In the genomic region with DNA sequence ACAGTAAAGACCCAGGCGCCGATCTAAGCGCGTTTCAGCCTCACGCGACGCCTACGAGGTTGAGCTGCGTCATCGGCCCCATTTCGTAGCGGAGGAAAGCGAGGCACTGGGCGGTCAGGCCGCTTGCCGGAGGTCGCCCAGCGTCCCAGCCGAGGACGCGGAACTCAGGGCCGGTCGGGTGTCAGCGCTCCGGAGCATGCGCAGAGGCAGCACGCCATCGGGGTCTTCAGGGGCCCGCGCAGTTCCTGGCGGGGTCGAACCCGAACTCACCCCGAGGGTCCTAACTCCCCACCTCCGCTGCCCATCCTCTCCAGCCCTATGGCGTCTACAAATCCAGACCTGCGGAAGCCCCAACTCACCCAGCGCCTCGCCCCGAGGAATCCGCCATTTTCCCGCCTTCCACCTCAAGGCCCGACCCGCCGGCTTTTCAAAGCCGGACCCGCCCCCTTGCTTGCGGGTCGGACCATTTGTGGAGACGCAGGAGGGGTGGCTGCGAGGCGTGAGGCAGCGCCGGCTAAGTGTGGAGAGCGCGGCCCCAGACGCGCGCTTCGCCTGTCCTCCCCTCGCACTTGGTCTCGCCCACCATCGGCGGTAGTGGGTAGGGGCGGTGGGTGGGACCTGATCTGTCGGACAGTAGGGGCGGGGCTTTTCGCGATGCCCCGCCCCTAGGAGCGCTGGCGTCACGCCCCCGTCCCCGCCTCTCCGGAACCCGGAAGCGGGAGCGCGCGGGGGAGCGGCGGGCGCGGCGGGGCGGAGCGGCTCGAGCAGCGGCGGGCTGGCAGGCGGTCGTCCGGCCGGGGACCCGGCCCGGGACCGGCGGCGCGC, we compare ENCODE assay signal across 8 cellular contexts. TPM values are rescaled to one million over a fixed set of nuclear protein-coding genes. Genes with fewer than 3 reads are reported as not detected.
DNase-seq lines count a peak whose midpoint lies in the region; ATAC-seq and TF ChIP-seq lines count a peak whose summit lies in the region.

A gene with protein sequence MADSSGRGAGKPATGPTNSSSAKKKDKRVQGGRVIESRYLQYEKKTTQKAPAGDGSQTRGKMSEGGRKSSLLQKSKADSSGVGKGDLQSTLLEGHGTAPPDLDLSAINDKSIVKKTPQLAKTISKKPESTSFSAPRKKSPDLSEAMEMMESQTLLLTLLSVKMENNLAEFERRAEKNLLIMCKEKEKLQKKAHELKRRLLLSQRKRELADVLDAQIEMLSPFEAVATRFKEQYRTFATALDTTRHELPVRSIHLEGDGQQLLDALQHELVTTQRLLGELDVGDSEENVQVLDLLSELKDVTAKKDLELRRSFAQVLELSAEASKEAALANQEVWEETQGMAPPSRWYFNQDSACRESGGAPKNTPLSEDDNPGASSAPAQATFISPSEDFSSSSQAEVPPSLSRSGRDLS (minus strand): TSS at position 418 of the 825 bp plus-strand sequence. CDS start 30 bp downstream, at position 388.
MYO9B (plus strand) TSS at position 743 of the 825 bp plus-strand sequence. CDS start 25,941 bp downstream, outside the sequence.

- H3K4me3 ChIP-seq in lower lobe of right lung: peak within 1 kb of the TSS; percentile 76

- peaks cover 47% of the 10 kb centered on the region for H3K4me1 ChIP-seq in lower lobe of right lung

- DNase-seq in CMK (ENCODE audit: low read depth) (peak; percentile 99), GM20000 (ENCODE audit: low spot score) (peak; percentile 98), HT-29 (ENCODE audit: low spot score) (peak; percentile 96), lower lobe of right lung (peak; percentile 99)
- peak; percentile 99 for DNase-seq in NK-92 treated with Interleukin-12 subunit alpha and Interleukin-12 subunit beta, amount 100 ng/mL, for 24 hours (lab: John Stamatoyannopoulos, UW)
- peak; percentile 98 for DNase-seq in activated CD8-positive, alpha-beta memory T cell treated with anti-CD3 and anti-CD28 coated beads for 1 hour (ENCODE audit: extremely low read depth in 1 of 2, low read depth in 1 of 2)
- peak; percentile 99 for DNase-seq in effector CD4-positive, alpha-beta T cell
- peak; percentile 96 to 99 (median 99) for DNase-seq in stimulated activated CD4-positive, alpha-beta T cell treated with anti-CD3 and anti-CD28 coated beads, TNF-alpha, amount 100 ng/mL, for 1 hour (ENCODE audit: low read depth in 3 of 3, low spot score in 1 of 3)

- peaks cover 18% of the 10 kb centered on the region for H3K36me3 ChIP-seq in lower lobe of right lung

- H3K9me3 ChIP-seq in lower lobe of right lung: no peaks in the 10 kb centered on the region

- intact Hi-C loops in lower lobe of right lung (cut with DNase I): loop anchor here (10.0 kb wide), 1 partner anchor 210 kb away; the partner anchor contains the start of gene ANKLE1

- H3K27me3 ChIP-seq in lower lobe of right lung (ENCODE audit: low read depth): no peaks in the 10 kb centered on the region

- H3K27ac ChIP-seq in lower lobe of right lung: peak within 1 kb of the TSS; percentile 77

- ATAC-seq in lower lobe of right lung: peak; percentile 97 to 99

- TF ChIP-seq CTCF in GM20000 (IDR thresholded peaks at IDR 0.05; ENCODE audit: extremely low read depth, missing control alignments) (no peak), lower lobe of right lung (IDR thresholded peaks at IDR 0.05) (no peak)

RNA-seq across cellular contexts. Expression of the first gene that starts in this region (rescaled TPM):
- 9.1 and 11.7 TPM in 2 replicates for total RNA-seq in HT-29 (2014; rRNA removed; shearing (Covaris generic))
- total RNA-seq in lower lobe of right lung: 9.1 TPM

RNA-seq across cellular contexts. Expression of gene MYO9B, which starts in this region (rescaled TPM):
- total RNA-seq in HT-29 (2014; rRNA removed; shearing (Covaris generic)): 63.4 and 67.9 TPM in 2 replicates
- total RNA-seq in lower lobe of right lung: 205 TPM

Comparison
In these comparisons a context has a peak if more than half of its experiments do, and no peak if none do; other contexts are left out.
1. Peak in every context shown above with its lines: DNase-seq, ATAC-seq, H3K4me3 ChIP-seq and H3K27ac ChIP-seq.